In the genomic region with DNA sequence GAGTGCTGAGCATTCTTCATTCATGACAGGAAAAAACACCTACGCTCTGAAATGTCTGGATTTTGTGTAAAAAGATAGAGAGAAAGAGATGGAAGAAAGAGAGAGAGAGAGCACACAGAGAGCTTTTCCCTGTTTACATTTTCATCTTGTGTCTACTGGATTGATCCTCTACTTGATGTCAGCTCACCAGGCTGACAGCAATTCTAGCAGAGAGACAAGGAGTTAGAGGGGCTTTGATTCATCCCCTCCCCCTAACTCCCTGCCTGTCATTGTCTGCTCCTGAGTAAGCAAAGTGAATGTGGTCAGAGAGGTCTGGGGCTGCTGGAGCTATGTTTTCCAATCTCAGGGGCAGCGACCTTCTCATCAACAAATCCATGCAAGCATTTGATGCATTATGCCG, we compare ENCODE assay signal across 1 cellular context.
TF ChIP-seq lines count a peak whose summit lies in the region.

No MANE protein-coding gene starts in this region.

TF ChIP-seq in GM23338, 12 proteins besides CTCF, POLR2A, EP300 and RAD21 (continued from another document):
- TF ChIP-seq, protein P1, sequence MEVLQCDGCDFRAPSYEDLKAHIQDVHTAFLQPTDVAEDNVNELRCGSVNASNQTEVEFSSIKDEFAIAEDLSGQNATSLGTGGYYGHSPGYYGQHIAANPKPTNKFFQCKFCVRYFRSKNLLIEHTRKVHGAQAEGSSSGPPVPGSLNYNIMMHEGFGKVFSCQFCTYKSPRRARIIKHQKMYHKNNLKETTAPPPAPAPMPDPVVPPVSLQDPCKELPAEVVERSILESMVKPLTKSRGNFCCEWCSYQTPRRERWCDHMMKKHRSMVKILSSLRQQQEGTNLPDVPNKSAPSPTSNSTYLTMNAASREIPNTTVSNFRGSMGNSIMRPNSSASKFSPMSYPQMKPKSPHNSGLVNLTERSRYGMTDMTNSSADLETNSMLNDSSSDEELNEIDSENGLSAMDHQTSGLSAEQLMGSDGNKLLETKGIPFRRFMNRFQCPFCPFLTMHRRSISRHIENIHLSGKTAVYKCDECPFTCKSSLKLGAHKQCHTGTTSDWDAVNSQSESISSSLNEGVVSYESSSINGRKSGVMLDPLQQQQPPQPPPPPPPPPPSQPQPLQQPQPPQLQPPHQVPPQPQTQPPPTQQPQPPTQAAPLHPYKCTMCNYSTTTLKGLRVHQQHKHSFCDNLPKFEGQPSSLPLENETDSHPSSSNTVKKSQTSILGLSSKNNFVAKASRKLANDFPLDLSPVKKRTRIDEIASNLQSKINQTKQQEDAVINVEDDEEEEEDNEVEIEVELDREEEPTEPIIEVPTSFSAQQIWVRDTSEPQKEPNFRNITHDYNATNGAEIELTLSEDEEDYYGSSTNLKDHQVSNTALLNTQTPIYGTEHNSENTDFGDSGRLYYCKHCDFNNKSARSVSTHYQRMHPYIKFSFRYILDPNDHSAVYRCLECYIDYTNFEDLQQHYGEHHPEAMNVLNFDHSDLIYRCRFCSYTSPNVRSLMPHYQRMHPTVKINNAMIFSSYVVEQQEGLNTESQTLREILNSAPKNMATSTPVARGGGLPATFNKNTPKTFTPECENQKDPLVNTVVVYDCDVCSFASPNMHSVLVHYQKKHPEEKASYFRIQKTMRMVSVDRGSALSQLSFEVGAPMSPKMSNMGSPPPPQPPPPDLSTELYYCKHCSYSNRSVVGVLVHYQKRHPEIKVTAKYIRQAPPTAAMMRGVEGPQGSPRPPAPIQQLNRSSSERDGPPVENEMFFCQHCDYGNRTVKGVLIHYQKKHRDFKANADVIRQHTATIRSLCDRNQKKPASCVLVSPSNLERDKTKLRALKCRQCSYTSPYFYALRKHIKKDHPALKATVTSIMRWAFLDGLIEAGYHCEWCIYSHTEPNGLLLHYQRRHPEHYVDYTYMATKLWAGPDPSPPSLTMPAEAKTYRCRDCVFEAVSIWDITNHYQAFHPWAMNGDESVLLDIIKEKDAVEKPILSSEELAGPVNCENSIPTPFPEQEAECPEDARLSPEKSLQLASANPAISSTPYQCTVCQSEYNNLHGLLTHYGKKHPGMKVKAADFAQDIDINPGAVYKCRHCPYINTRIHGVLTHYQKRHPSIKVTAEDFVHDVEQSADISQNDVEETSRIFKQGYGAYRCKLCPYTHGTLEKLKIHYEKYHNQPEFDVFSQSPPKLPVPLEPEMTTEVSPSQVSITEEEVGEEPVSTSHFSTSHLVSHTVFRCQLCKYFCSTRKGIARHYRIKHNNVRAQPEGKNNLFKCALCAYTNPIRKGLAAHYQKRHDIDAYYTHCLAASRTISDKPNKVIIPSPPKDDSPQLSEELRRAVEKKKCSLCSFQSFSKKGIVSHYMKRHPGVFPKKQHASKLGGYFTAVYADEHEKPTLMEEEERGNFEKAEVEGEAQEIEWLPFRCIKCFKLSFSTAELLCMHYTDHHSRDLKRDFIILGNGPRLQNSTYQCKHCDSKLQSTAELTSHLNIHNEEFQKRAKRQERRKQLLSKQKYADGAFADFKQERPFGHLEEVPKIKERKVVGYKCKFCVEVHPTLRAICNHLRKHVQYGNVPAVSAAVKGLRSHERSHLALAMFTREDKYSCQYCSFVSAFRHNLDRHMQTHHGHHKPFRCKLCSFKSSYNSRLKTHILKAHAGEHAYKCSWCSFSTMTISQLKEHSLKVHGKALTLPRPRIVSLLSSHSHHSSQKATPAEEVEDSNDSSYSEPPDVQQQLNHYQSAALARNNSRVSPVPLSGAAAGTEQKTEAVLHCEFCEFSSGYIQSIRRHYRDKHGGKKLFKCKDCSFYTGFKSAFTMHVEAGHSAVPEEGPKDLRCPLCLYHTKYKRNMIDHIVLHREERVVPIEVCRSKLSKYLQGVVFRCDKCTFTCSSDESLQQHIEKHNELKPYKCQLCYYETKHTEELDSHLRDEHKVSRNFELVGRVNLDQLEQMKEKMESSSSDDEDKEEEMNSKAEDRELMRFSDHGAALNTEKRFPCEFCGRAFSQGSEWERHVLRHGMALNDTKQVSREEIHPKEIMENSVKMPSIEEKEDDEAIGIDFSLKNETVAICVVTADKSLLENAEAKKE (CRISPR knock-in tag; IDR thresholded peaks at IDR 0.05): no peak
- TF ChIP-seq, protein P2, sequence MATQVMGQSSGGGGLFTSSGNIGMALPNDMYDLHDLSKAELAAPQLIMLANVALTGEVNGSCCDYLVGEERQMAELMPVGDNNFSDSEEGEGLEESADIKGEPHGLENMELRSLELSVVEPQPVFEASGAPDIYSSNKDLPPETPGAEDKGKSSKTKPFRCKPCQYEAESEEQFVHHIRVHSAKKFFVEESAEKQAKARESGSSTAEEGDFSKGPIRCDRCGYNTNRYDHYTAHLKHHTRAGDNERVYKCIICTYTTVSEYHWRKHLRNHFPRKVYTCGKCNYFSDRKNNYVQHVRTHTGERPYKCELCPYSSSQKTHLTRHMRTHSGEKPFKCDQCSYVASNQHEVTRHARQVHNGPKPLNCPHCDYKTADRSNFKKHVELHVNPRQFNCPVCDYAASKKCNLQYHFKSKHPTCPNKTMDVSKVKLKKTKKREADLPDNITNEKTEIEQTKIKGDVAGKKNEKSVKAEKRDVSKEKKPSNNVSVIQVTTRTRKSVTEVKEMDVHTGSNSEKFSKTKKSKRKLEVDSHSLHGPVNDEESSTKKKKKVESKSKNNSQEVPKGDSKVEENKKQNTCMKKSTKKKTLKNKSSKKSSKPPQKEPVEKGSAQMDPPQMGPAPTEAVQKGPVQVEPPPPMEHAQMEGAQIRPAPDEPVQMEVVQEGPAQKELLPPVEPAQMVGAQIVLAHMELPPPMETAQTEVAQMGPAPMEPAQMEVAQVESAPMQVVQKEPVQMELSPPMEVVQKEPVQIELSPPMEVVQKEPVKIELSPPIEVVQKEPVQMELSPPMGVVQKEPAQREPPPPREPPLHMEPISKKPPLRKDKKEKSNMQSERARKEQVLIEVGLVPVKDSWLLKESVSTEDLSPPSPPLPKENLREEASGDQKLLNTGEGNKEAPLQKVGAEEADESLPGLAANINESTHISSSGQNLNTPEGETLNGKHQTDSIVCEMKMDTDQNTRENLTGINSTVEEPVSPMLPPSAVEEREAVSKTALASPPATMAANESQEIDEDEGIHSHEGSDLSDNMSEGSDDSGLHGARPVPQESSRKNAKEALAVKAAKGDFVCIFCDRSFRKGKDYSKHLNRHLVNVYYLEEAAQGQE (IDR thresholded peaks at IDR 0.05; ENCODE audit: unreplicated experiment): no peak
- TF ChIP-seq JUNB (IDR thresholded peaks at IDR 0.05; ENCODE audit: unreplicated experiment): no peak
- TF ChIP-seq STAT1 (IDR thresholded peaks at IDR 0.05; ENCODE audit: unreplicated experiment): no peak
- TF ChIP-seq, protein P3, sequence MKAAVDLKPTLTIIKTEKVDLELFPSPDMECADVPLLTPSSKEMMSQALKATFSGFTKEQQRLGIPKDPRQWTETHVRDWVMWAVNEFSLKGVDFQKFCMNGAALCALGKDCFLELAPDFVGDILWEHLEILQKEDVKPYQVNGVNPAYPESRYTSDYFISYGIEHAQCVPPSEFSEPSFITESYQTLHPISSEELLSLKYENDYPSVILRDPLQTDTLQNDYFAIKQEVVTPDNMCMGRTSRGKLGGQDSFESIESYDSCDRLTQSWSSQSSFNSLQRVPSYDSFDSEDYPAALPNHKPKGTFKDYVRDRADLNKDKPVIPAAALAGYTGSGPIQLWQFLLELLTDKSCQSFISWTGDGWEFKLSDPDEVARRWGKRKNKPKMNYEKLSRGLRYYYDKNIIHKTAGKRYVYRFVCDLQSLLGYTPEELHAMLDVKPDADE (IDR thresholded peaks at IDR 0.05): no peak
- no peak for TF ChIP-seq POLR2AphosphoS5 (IDR thresholded peaks at IDR 0.05; ENCODE audit: low read depth)
- no peak for TF ChIP-seq CREB1 (CRISPR knock-in tag; IDR thresholded peaks at IDR 0.05; ENCODE audit: low read depth)
- TF ChIP-seq EZH2phosphoT487 (IDR thresholded peaks at IDR 0.05; ENCODE audit: unreplicated experiment): no peak
- TF ChIP-seq EZH2 (IDR thresholded peaks at IDR 0.05; ENCODE audit: low read depth, unreplicated experiment): no peak
